In genomic region chr1:19251305-19252196, GRCh38 we compare ENCODE assay signal across 8 cellular contexts. TPM values are rescaled to one million over a fixed set of nuclear protein-coding genes. Genes with fewer than 3 reads are reported as not detected.
DNase-seq lines count a peak whose midpoint lies in the region; TF ChIP-seq lines count a peak whose summit lies in the region.

TSS of gene EMC1 (minus strand) at chr1:19251524. CDS start at chr1:19251509, 15 bp downstream.
TSS of gene MRTO4 (plus strand) at chr1:19251805. CDS start at chr1:19251836, 31 bp downstream.

- H3K4me1 ChIP-seq in ES-I3 (ENCODE audit: insufficient read depth, low read length) (peaks cover 8% of the 10 kb centered on the region; the same call in 1 of the 2 replicates), Loucy (ENCODE audit: insufficient read depth, low read length, poor library complexity, severe bottlenecking) (peaks cover 32% of the 10 kb centered on the region)

- H3F3A ChIP-seq in Loucy (ENCODE audit: low read depth) = no peaks in the 10 kb centered on the region

- peak within 1 kb of the TSS; percentile 98 for H2AFZ ChIP-seq in Loucy (ENCODE audit: low read length)

- no peaks in the 10 kb centered on the region for H3K27me3 ChIP-seq in Loucy (ENCODE audit: insufficient read depth, low read length, poor library complexity, severe bottlenecking)

- H3K9me3 ChIP-seq in ES-I3 (ENCODE audit: control insufficient read depth, insufficient read depth, low read length) (no peaks in the 10 kb centered on the region), Loucy (ENCODE audit: insufficient read depth, low read depth, low read length) (no peaks in the 10 kb centered on the region), SK-N-MC (ENCODE audit: low read depth, low read length) (no peaks in the 10 kb centered on the region)

- peak within 1 kb of the TSS; percentile 98 for H3K4me2 ChIP-seq in Loucy (ENCODE audit: low read depth, low read length, poor library complexity, severe bottlenecking)

- H3K4me1 Mint-ChIP-seq in activated naive CD4-positive, alpha-beta T cell treated with anti-CD3 and anti-CD28 coated beads, Interleukin-2, amount 10 ng/mL, durations not matched to agents 7 days and 5 days = peaks cover 41% of the 10 kb centered on the region

- H3K4me3 ChIP-seq in Loucy (ENCODE audit: low read length, poor library complexity, severe bottlenecking) = peak within 1 kb of the TSS; percentile 99
- peak within 1 kb of the TSS; percentile 95 for H3K4me3 ChIP-seq in SK-N-MC

- CTCF ChIA-PET in activated naive CD4-positive, alpha-beta T cell treated with anti-CD3 and anti-CD28 coated beads, Interleukin-2, amount 10 ng/mL, durations not matched to agents 7 days and 5 days (lab: Charles Lee) = interaction anchor here (0.9 to 1.7 kb wide), 3 partner anchors 10 to 402 kb away, joined by 4 read pairs; no protein-coding TSS in a partner anchor

- peak within 1 kb of the TSS; percentile 89 for H3K4me3 Mint-ChIP-seq in activated naive CD4-positive, alpha-beta T cell treated with anti-CD3 and anti-CD28 coated beads, Interleukin-2, amount 10 ng/mL, durations not matched to agents 7 days and 5 days

- no peak for TF ChIP-seq CTCF in Loucy (conservative IDR thresholded peaks at IDR 0.05; ENCODE audit: low read length)

- peaks cover 10% of the 10 kb centered on the region; the same call in 1 of the 2 replicates for H3K36me3 ChIP-seq in ES-I3 (ENCODE audit: insufficient read depth, low read length)
- peaks cover 2% of the 10 kb centered on the region; the same call in 1 of the 2 replicates for H3K36me3 ChIP-seq in Loucy (ENCODE audit: insufficient read depth, low read length)
- H3K36me3 ChIP-seq in SK-N-MC (ENCODE audit: insufficient read depth, low read length) = peaks cover 29% of the 10 kb centered on the region

- peaks cover 81% of the 10 kb centered on the region for H3K79me2 ChIP-seq in Loucy (ENCODE audit: insufficient read depth, low read length)

- H3K9ac ChIP-seq in ES-I3 (ENCODE audit: low read depth, low read length) = peak within 1 kb of the TSS; percentile 95
- H3K9ac ChIP-seq in Loucy (ENCODE audit: low read depth, low read length, poor library complexity, severe bottlenecking) = peak within 1 kb of the TSS; percentile 95
- peak within 1 kb of the TSS; percentile 98 for H3K9ac ChIP-seq in SK-N-MC (ENCODE audit: insufficient read length)

- peak within 1 kb of the TSS; percentile 88 for H3K27ac Mint-ChIP-seq in activated naive CD4-positive, alpha-beta T cell treated with anti-CD3 and anti-CD28 coated beads, Interleukin-2, amount 10 ng/mL, durations not matched to agents 7 days and 5 days

- no peaks in the 10 kb centered on the region for H3K27me3 Mint-ChIP-seq in activated naive CD4-positive, alpha-beta T cell treated with anti-CD3 and anti-CD28 coated beads, Interleukin-2, amount 10 ng/mL, durations not matched to agents 7 days and 5 days

- peak within 1 kb of the TSS; percentile 96 for H3K27ac ChIP-seq in SK-N-MC
- peak within 1 kb of the TSS; percentile 97 for H3K27ac ChIP-seq in substantia nigra (ENCODE audit: low read depth, low read length, poor library complexity, severe bottlenecking)

- peak; percentile 72 for DNase-seq in H4 (ENCODE audit: low spot score)
- DNase-seq in SK-N-MC (ENCODE audit: low read depth, low spot score) = peak; percentile 14
- peak; percentile 92 for DNase-seq in activated naive CD4-positive, alpha-beta T cell treated with anti-CD3 and anti-CD28 coated beads, Interleukin-2, amount 10 ng/mL, durations not matched to agents 7 days and 5 days
- DNase-seq in germinal center (ENCODE audit: low spot score) = peak; percentile 92
- peak; percentile 32 for DNase-seq in non-pigmented ciliary epithelial cell (ENCODE audit: low read depth)
- DNase-seq in substantia nigra (lab: John Stamatoyannopoulos, UW) = peak in 48 of 49 donors; percentile 58 to 94 (median 84)

- H3K36me3 Mint-ChIP-seq in activated naive CD4-positive, alpha-beta T cell treated with anti-CD3 and anti-CD28 coated beads, Interleukin-2, amount 10 ng/mL, durations not matched to agents 7 days and 5 days = peaks cover 5% of the 10 kb centered on the region

- H3K9me2 ChIP-seq in Loucy (replicated peaks; ENCODE audit: low read depth, low read length) = no peaks in the 10 kb centered on the region

- H4K20me1 ChIP-seq in Loucy (ENCODE audit: insufficient read depth, low read length, poor library complexity, severe bottlenecking) = peaks cover 17% of the 10 kb centered on the region

- H3K9me3 Mint-ChIP-seq in activated naive CD4-positive, alpha-beta T cell treated with anti-CD3 and anti-CD28 coated beads, Interleukin-2, amount 10 ng/mL, durations not matched to agents 7 days and 5 days = no peaks in the 10 kb centered on the region

RNA-seq across cellular contexts. Expression of gene EMC1, which starts in this region (rescaled TPM):
- 70.4 and 76.5 TPM in 2 replicates for total RNA-seq in H4 (2014; rRNA removed; shearing (Covaris generic))

RNA-seq across cellular contexts. Expression of gene MRTO4, which starts in this region (rescaled TPM):
- 35.9 and 39.8 TPM in 2 replicates for total RNA-seq in H4 (2014; rRNA removed; shearing (Covaris generic))

Comparison
In these comparisons a context has a peak if more than half of its experiments do, and no peak if none do; other contexts are left out.
1. Peak in every context shown above with its lines: DNase-seq, H3K4me3 ChIP-seq and H3K27ac ChIP-seq.
2. DNase-seq: peak in every context shown above with its lines; median percentile 92 in activated naive CD4-positive, alpha-beta T cell treated with anti-CD3 and anti-CD28 coated beads, Interleukin-2, amount 10 ng/mL, durations not matched to agents 7 days and 5 days; 92 in germinal center; 84 in substantia nigra; 72 in H4; 32 in non-pigmented ciliary epithelial cell; 14 in SK-N-MC.